19 cellular contexts compared by ENCODE assay signal in the genomic region with DNA sequence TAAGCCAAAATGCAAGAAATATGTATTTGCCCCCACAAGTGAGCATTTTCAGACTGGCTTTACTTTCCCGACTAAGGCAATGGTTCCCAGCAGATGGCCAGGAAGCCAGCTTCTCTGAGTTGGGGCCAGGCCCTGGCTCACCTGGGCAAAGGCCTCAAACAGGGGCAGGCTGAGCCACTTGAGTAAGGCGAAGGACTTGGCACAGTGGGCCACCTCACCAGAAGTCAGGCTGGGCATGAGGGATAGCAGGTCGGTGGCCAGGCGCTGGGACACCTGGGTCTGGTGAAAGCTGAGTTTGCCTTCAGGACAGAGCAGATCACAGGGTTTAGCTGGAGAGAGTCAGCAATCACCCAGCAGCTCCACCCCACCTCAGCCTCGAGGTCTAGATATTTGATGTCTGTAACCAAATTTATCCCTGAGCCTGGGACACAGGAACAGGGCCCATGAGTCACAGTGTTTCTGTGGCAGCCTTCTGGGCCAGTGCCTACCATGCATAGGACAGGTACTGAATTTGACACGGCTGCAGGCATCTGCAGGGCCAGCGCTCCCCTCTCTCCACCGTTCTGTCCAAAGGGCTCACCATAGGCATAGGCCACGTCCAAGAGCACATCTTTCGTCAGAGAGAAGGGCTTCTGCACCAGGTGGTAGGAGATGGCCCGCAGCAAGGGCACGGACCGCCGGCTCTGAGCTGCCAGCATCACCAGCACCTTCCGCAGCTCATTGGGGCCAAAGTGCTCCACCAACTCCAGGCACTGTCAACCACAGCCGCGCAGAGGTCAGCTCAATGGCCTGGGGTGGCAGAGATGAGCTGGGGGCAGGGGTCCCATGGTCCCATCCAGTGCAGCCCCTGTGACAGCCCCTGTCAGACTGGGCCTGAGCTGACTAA. TPM values are rescaled to one million over a fixed set of nuclear protein-coding genes. Genes with fewer than 3 reads are reported as not detected.
"Had no signal": no experiment of that assay in that cellular context is flagged by ENCODE, and none has a peak within 500 bp of the region (broad histone marks: within the 10 kb centered on the region; RNA-seq: fewer than 3 reads in every experiment).

No MANE protein-coding gene starts in this region.

- ATAC-seq: activated naive CD8-positive, alpha-beta T cell treated with anti-CD3 and anti-CD28 coated beads, Interleukin-2, amount 50 U/mL, for 24 hours; activated T-helper 17 cell treated with anti-CD3 and anti-CD28 coated beads, Interleukin-2, amount 50 U/mL, for 72 hours; esophagus mucosa; left cardiac atrium; WTC11 had no signal

- H3K9me3 ChIP-seq: SK-N-SH, thyroid gland had no signal

- H3K27ac ChIP-seq: skin epidermis, thyroid gland had no signal

- H3K9me3 Mint-ChIP-seq: activated CD4-positive, alpha-beta T cell treated with anti-CD3 and anti-CD28 coated beads, Interleukin-2, amount 10 ng/mL, durations not matched to agents 24 days and 14 days; activated naive CD4-positive, alpha-beta T cell treated with anti-CD3 and anti-CD28 coated beads for 36 hours; activated naive CD8-positive, alpha-beta T cell treated with anti-CD3 and anti-CD28 coated beads, Interleukin-2, amount 50 U/mL, for 24 hours; activated T-helper 17 cell treated with anti-CD3 and anti-CD28 coated beads, Interleukin-2, amount 50 U/mL, for 72 hours; nephron progenitor cell; WTC11 had no signal

- H3K4me3 ChIP-seq: skin epidermis, thyroid gland had no signal

- H3K4me1 Mint-ChIP-seq: WTC11 had no signal

- H3K27ac Mint-ChIP-seq: activated CD4-positive, alpha-beta T cell treated with anti-CD3 and anti-CD28 coated beads, Interleukin-2, amount 10 ng/mL, durations not matched to agents 24 days and 14 days; activated naive CD4-positive, alpha-beta T cell treated with anti-CD3 and anti-CD28 coated beads for 36 hours; activated T-helper 17 cell treated with anti-CD3 and anti-CD28 coated beads, Interleukin-2, amount 50 U/mL, for 72 hours; nephron progenitor cell; WTC11 had no signal

- H3K9ac ChIP-seq: SK-N-SH had no signal

- H3K27me3 ChIP-seq: thyroid gland had no signal

- H3K27me3 Mint-ChIP-seq: activated CD4-positive, alpha-beta T cell treated with anti-CD3 and anti-CD28 coated beads, Interleukin-2, amount 10 ng/mL, durations not matched to agents 24 days and 14 days; activated naive CD8-positive, alpha-beta T cell treated with anti-CD3 and anti-CD28 coated beads, Interleukin-2, amount 50 U/mL, for 24 hours; activated T-helper 17 cell treated with anti-CD3 and anti-CD28 coated beads, Interleukin-2, amount 50 U/mL, for 72 hours had no signal

- H3K4me3 Mint-ChIP-seq: activated CD4-positive, alpha-beta T cell treated with anti-CD3 and anti-CD28 coated beads, Interleukin-2, amount 10 ng/mL, durations not matched to agents 24 days and 14 days; activated naive CD4-positive, alpha-beta T cell treated with anti-CD3 and anti-CD28 coated beads for 36 hours; activated naive CD8-positive, alpha-beta T cell treated with anti-CD3 and anti-CD28 coated beads, Interleukin-2, amount 50 U/mL, for 24 hours; activated T-helper 17 cell treated with anti-CD3 and anti-CD28 coated beads, Interleukin-2, amount 50 U/mL, for 72 hours; nephron progenitor cell; WTC11 had no signal

- H3K4me2 ChIP-seq: SK-N-SH had no signal

- H3K4me1 ChIP-seq: thyroid gland had no signal

- DNase-seq: activated CD4-positive, alpha-beta T cell treated with anti-CD3 and anti-CD28 coated beads, Interleukin-2, amount 10 ng/mL, durations not matched to agents 24 days and 14 days; activated naive CD4-positive, alpha-beta T cell treated with anti-CD3 and anti-CD28 coated beads for 36 hours; activated naive CD8-positive, alpha-beta T cell treated with anti-CD3 and anti-CD28 coated beads, Interleukin-2, amount 50 U/mL, for 24 hours; activated T-cell treated with anti-CD3 and anti-CD28 coated beads for 4 hours; anterior cingulate cortex; cortex of kidney; effector CD4-positive, alpha-beta T cell; left cardiac atrium; midbrain; nephron progenitor cell; nucleus accumbens; stimulated activated CD4-positive, alpha-beta T cell treated with anti-CD3 and anti-CD28 coated beads, Interleukin-15, amount 100 ng/mL, for 24 hours; stimulated activated CD4-positive, alpha-beta T cell treated with anti-CD3 and anti-CD28 coated beads, Interleukin-2, amount 100 ng/mL, for 48 hours; thyroid gland had no signal

RNA-seq across cellular contexts. Expression of gene RAMP3, which starts 53.4 kb away (rescaled TPM):
- total RNA-seq: activated CD4-positive, alpha-beta T cell treated with anti-CD3 and anti-CD28 coated beads, Interleukin-2, amount 10 ng/mL, durations not matched to agents 24 days and 14 days; activated naive CD4-positive, alpha-beta T cell treated with anti-CD3 and anti-CD28 coated beads for 36 hours; activated T-helper 17 cell treated with anti-CD3 and anti-CD28 coated beads, Interleukin-2, amount 50 U/mL, for 72 hours had no signal
- polyA plus RNA-seq: SK-N-SH had no signal
